ENCODE assay signal across 26 cellular contexts in genomic region chr14:62599616-62600385, GRCh38.
"Had no signal": no experiment of that assay in that cellular context is flagged by ENCODE, and none has a peak within 500 bp of the region (broad histone marks: within the 10 kb centered on the region; RNA-seq: fewer than 3 reads in every experiment).

No MANE protein-coding gene starts in this region.

- ATAC-seq: effector memory CD8-positive, alpha-beta T cell; esophagus mucosa; gastrocnemius medialis; heart right ventricle; left cardiac atrium; left lung; left ventricle myocardium superior; lower lobe of right lung; mucosa of descending colon had no signal

- H3K4me3 Mint-ChIP-seq: dendritic cell treated with granulocyte-macrophage colony-stimulating factor and Interleukin-4, amounts not matched to agents 40 ng/mL and 50 ng/mL, for 4 days; effector memory CD8-positive, alpha-beta T cell; endodermal cell; mesothelial cell of epicardium; naive B cell had no signal

- FAIRE-seq: islet of Langerhans, keratinocyte had no signal

- DNase-seq: colonic mucosa; cortex of kidney; effector CD8-positive, alpha-beta T cell; effector memory CD8-positive, alpha-beta T cell; endodermal cell; erythroblast; esophagus squamous epithelium; foreskin fibroblast; foreskin melanocyte; gastrocnemius medialis; glutamatergic neuron; head of caudate nucleus; heart right ventricle; hippocampal formation; left cardiac atrium; left lung; left ventricle myocardium superior; lower lobe of right lung; mesenchymal stem cell; mucosa of descending colon; naive B cell had no signal

- H3K36me3 Mint-ChIP-seq: naive B cell had no signal

- H3K27me3 Mint-ChIP-seq: dendritic cell treated with granulocyte-macrophage colony-stimulating factor and Interleukin-4, amounts not matched to agents 40 ng/mL and 50 ng/mL, for 4 days; effector memory CD8-positive, alpha-beta T cell; naive B cell had no signal

- H3K27ac Mint-ChIP-seq: dendritic cell treated with granulocyte-macrophage colony-stimulating factor and Interleukin-4, amounts not matched to agents 40 ng/mL and 50 ng/mL, for 4 days; effector memory CD8-positive, alpha-beta T cell; endodermal cell; mesothelial cell of epicardium; naive B cell had no signal

- H3K4me1 Mint-ChIP-seq: mesothelial cell of epicardium, naive B cell had no signal
